ENCODE assay signal across 28 cellular contexts in genomic region chr9:27335088-27335487, GRCh38. TPM values are rescaled to one million over a fixed set of nuclear protein-coding genes. Genes with fewer than 3 reads are reported as not detected.
"Had no signal": no experiment of that assay in that cellular context is flagged by ENCODE, and none has a peak within 500 bp of the region (broad histone marks: within the 10 kb centered on the region; RNA-seq: fewer than 3 reads in every experiment).

No MANE protein-coding gene starts in this region.

- FAIRE-seq: colon, islet of Langerhans had no signal

- H3K27ac ChIP-seq: heart left ventricle, ovary, stomach, suprapubic skin, transverse colon had no signal

- H3K9me3 Mint-ChIP-seq: activated B cell treated with CpG ODN at 0.5 μM for 24 hours; activated naive CD4-positive, alpha-beta T cell treated with anti-CD3 and anti-CD28 coated beads for 36 hours; activated naive CD8-positive, alpha-beta T cell treated with anti-CD3 and anti-CD28 coated beads, Interleukin-2, amount 10 ng/mL, durations not matched to agents 7 days and 5 days; activated T-cell treated with anti-CD3 and anti-CD28 coated beads, Interleukin-2, amount 50 U/mL, for 72 hours; central memory CD8-positive, alpha-beta T cell; naive thymus-derived CD8-positive, alpha-beta T cell had no signal

- ATAC-seq: activated CD4-positive, alpha-beta T cell treated with anti-CD3 and anti-CD28 coated beads for 36 hours; activated T-cell treated with anti-CD3 and anti-CD28 coated beads, Interleukin-2, amount 50 U/mL, for 72 hours; heart left ventricle; left cardiac atrium; naive thymus-derived CD8-positive, alpha-beta T cell; right cardiac atrium had no signal

- H3K4me3 Mint-ChIP-seq: activated B cell treated with CpG ODN at 0.5 μM for 24 hours; activated CD4-positive, alpha-beta T cell treated with anti-CD3 and anti-CD28 coated beads for 36 hours; activated naive CD4-positive, alpha-beta T cell treated with anti-CD3 and anti-CD28 coated beads for 36 hours; activated naive CD8-positive, alpha-beta T cell treated with anti-CD3 and anti-CD28 coated beads, Interleukin-2, amount 10 ng/mL, durations not matched to agents 7 days and 5 days; activated T-cell treated with anti-CD3 and anti-CD28 coated beads, Interleukin-2, amount 50 U/mL, for 72 hours; central memory CD8-positive, alpha-beta T cell; naive thymus-derived CD8-positive, alpha-beta T cell had no signal

- H3K4me3 ChIP-seq: breast epithelium, heart left ventricle, lung, ovary, stomach, suprapubic skin, transverse colon had no signal

- DNase-seq: activated B cell treated with CpG ODN at 0.5 μM for 24 hours; activated CD4-positive, alpha-beta T cell treated with anti-CD3 and anti-CD28 coated beads for 36 hours; activated CD4-positive, alpha-beta T cell treated with anti-CD3 and anti-CD28 coated beads, Interleukin-2, amount 50 U/mL, for 48 hours; activated effector memory CD4-positive, alpha-beta T cell treated with Interleukin-2 at 50 U/mL for 16 hours; activated naive CD4-positive, alpha-beta T cell treated with anti-CD3 and anti-CD28 coated beads for 36 hours; activated naive CD8-positive, alpha-beta T cell treated with anti-CD3 and anti-CD28 coated beads, Interleukin-2, amount 10 ng/mL, durations not matched to agents 7 days and 5 days; activated T-cell treated with anti-CD3 and anti-CD28 coated beads, Interleukin-2, amount 50 U/mL, for 72 hours; amniotic stem cell; heart left ventricle; left cardiac atrium; naive thymus-derived CD8-positive, alpha-beta T cell; ovary; right cardiac atrium; SK-N-SH; stimulated activated CD4-positive, alpha-beta T cell treated with anti-CD3 and anti-CD28 coated beads, Interleukin-1b, Interleukin-23, amount 100 ng/mL, for 48 hours; stomach; T-helper 1 cell; T-helper 9 cell; transverse colon had no signal

- H3K27me3 Mint-ChIP-seq: activated B cell treated with CpG ODN at 0.5 μM for 24 hours; activated naive CD8-positive, alpha-beta T cell treated with anti-CD3 and anti-CD28 coated beads, Interleukin-2, amount 10 ng/mL, durations not matched to agents 7 days and 5 days; central memory CD8-positive, alpha-beta T cell had no signal

- H3K36me3 ChIP-seq: breast epithelium, heart left ventricle, ovary, transverse colon had no signal

- H3K27ac Mint-ChIP-seq: activated B cell treated with CpG ODN at 0.5 μM for 24 hours; activated CD4-positive, alpha-beta T cell treated with anti-CD3 and anti-CD28 coated beads for 36 hours; activated naive CD4-positive, alpha-beta T cell treated with anti-CD3 and anti-CD28 coated beads for 36 hours; activated naive CD8-positive, alpha-beta T cell treated with anti-CD3 and anti-CD28 coated beads, Interleukin-2, amount 10 ng/mL, durations not matched to agents 7 days and 5 days; activated T-cell treated with anti-CD3 and anti-CD28 coated beads, Interleukin-2, amount 50 U/mL, for 72 hours had no signal

- H3K36me3 Mint-ChIP-seq: activated naive CD8-positive, alpha-beta T cell treated with anti-CD3 and anti-CD28 coated beads, Interleukin-2, amount 10 ng/mL, durations not matched to agents 7 days and 5 days; naive thymus-derived CD8-positive, alpha-beta T cell had no signal

- H3K27me3 ChIP-seq: breast epithelium, heart left ventricle, ovary, stomach, suprapubic skin, transverse colon had no signal

- H3K4me1 Mint-ChIP-seq: activated CD4-positive, alpha-beta T cell treated with anti-CD3 and anti-CD28 coated beads for 36 hours; central memory CD8-positive, alpha-beta T cell had no signal

- H3K9me3 ChIP-seq: breast epithelium, heart left ventricle, ovary, SK-N-SH, stomach, suprapubic skin, transverse colon had no signal

RNA-seq across cellular contexts. Expression of gene EQTN, which starts 38.1 kb away (rescaled TPM):
- total RNA-seq: activated B cell treated with CpG ODN at 0.5 μM for 24 hours; activated CD4-positive, alpha-beta T cell treated with anti-CD3 and anti-CD28 coated beads for 36 hours; activated naive CD4-positive, alpha-beta T cell treated with anti-CD3 and anti-CD28 coated beads for 36 hours; activated naive CD8-positive, alpha-beta T cell treated with anti-CD3 and anti-CD28 coated beads, Interleukin-2, amount 10 ng/mL, durations not matched to agents 7 days and 5 days; activated T-cell treated with anti-CD3 and anti-CD28 coated beads, Interleukin-2, amount 50 U/mL, for 72 hours; fibroblast of villous mesenchyme; heart left ventricle; left cardiac atrium; naive thymus-derived CD8-positive, alpha-beta T cell; pulmonary artery endothelial cell; right cardiac atrium; skeletal muscle tissue had no signal
